8 cellular contexts compared by ENCODE assay signal in genomic region chr18:53324353-53324752, GRCh38.
"Had no signal": no experiment of that assay in that cellular context is flagged by ENCODE, and none has a peak within 500 bp of the region (broad histone marks: within the 10 kb centered on the region; RNA-seq: fewer than 3 reads in every experiment).

No MANE protein-coding gene starts in this region.

- DNase-seq: IMR-90, KBM-7, KG1 had no signal

- H3K9ac ChIP-seq: KMS-11 had no signal

- H3K4me1 Mint-ChIP-seq: IgD-negative memory B cell had no signal

- H3K27ac ChIP-seq: HL-60, KMS-11 had no signal

- H3K4me3 ChIP-seq: K562 had no signal

- ATAC-seq: HepG2, K562 had no signal

- H3K4me2 ChIP-seq: KMS-11 had no signal

- H3K4me3 Mint-ChIP-seq: IgD-negative memory B cell had no signal

- H3K36me3 Mint-ChIP-seq: IgD-negative memory B cell had no signal

- H3K27me3 Mint-ChIP-seq: IgD-negative memory B cell had no signal
